ENCODE assay signal across 9 cellular contexts in the genomic region with DNA sequence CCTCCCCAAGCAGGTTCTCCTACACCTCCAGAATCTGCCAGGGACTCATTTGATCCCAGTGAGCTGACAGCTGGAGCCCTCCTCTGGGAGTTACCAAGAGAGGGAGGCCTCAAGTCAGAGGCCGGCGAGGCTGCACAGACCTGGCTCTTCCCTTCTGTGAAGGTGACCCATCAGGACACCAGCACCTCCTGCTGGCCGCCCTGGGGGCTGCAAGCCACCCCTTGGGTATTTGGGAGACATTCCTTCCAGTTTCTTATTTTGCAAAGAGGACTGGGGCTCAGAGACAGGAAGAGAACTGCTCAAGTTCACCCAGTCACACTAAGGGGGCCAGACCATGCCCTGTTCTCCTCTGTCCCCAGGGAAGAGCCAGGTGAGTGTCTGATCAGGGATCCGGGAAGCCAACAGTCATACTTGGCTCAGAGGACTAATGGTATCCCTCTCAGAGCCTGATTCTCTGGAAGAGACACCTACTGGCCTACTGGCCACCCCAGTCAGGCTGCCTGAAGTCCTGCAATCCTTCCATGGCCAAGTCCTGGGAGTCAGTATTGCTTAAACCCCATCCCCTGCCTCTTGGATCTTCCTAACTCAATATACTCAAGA. TPM values are rescaled to one million over a fixed set of nuclear protein-coding genes. Genes with fewer than 3 reads are reported as not detected.
A peak's percentile ranks its signal among the peaks of the same experiment; 100 is the strongest.
DNase-seq lines count a peak whose midpoint lies in the region; ATAC-seq and TF ChIP-seq lines count a peak whose summit lies in the region.
"Had no signal": no experiment of that assay in that cellular context is flagged by ENCODE, and none has a peak within 500 bp of the region (broad histone marks: within the 10 kb centered on the region; RNA-seq: fewer than 3 reads in every experiment).

No MANE protein-coding gene starts in this region.

- no peaks in the 10 kb centered on the region for H3K36me3 ChIP-seq in GM06990 (ENCODE audit: control insufficient read depth, insufficient read depth, low read length)

- no peak overlapping the region for H3K4me3 Mint-ChIP-seq in central memory CD8-positive, alpha-beta T cell
- H3K4me3 Mint-ChIP-seq in neural crest cell, result no peak overlapping the region
- H3K4me3 Mint-ChIP-seq in T-helper 2 cell treated with Interferon-gamma antibody and Interleukin-4, amounts not matched to agents 5 μg/mL and 100 μg/mL, for 36 hours, result no peak overlapping the region

- peak overlapping the region; percentile 20 for H3K27ac Mint-ChIP-seq in central memory CD8-positive, alpha-beta T cell (ENCODE audit: low read depth)
- H3K27ac Mint-ChIP-seq in neural crest cell (ENCODE audit: unreplicated experiment), result no peak overlapping the region
- no peak overlapping the region for H3K27ac Mint-ChIP-seq in T-helper 2 cell treated with Interferon-gamma antibody and Interleukin-4, amounts not matched to agents 5 μg/mL and 100 μg/mL, for 36 hours

- H3K27me3 ChIP-seq in GM06990 (replicated peaks; ENCODE audit: control insufficient read depth, insufficient read depth, low read length), result no peaks in the 10 kb centered on the region

- TF ChIP-seq CTCF in GM06990 (IDR thresholded peaks at IDR 0.05; ENCODE audit: insufficient read depth, low read length, poor library complexity, severe bottlenecking) (peak; percentile 89), LNCAP (IDR thresholded peaks at IDR 0.05) (peak; percentile 66), neural crest cell (conservative IDR thresholded peaks at IDR 0.05) (peak; percentile 51)

- no peak overlapping the region for H3K4me3 ChIP-seq in GM06990 (replicated peaks; ENCODE audit: low read depth, low read length)

- ATAC-seq in central memory CD8-positive, alpha-beta T cell (replicated peaks; ENCODE audit: extremely low read depth, poor library complexity, severe bottlenecking), result no peak
- no peak for ATAC-seq in HG03378 (IDR thresholded peaks at IDR 0.05; ENCODE audit: unreplicated experiment)
- no peak for ATAC-seq in GM19467 (IDR thresholded peaks at IDR 0.05; ENCODE audit: unreplicated experiment)

- peaks cover 75% of the 10 kb centered on the region for H3K27me3 Mint-ChIP-seq in central memory CD8-positive, alpha-beta T cell
- peaks cover 7% of the 10 kb centered on the region for H3K27me3 Mint-ChIP-seq in neural crest cell (ENCODE audit: low read depth)
- H3K27me3 Mint-ChIP-seq in T-helper 2 cell treated with Interferon-gamma antibody and Interleukin-4, amounts not matched to agents 5 μg/mL and 100 μg/mL, for 36 hours (ENCODE audit: low read depth), result peaks cover 18% of the 10 kb centered on the region

- DNase-seq in GM06990 (ENCODE audit: extremely low read depth, insufficient read length) (peak; percentile 35), neural crest cell (ENCODE audit: low read depth, low spot score) (no peak), HuH-7.5 (ENCODE audit: low spot score) (no peak)
- peak in 1 of 2 donors; percentile 23 for DNase-seq in central memory CD8-positive, alpha-beta T cell (ENCODE audit: low spot score in 2 of 2)
- DNase-seq in T-helper 2 cell treated with Interferon-gamma antibody and Interleukin-4, amounts not matched to agents 5 μg/mL and 100 μg/mL, for 36 hours (ENCODE audit: low spot score), result no peak
- DNase-seq: NCI-H526 treated with DMSO at 0.1 percent for 48 hours had no signal

- H3K4me1 Mint-ChIP-seq in central memory CD8-positive, alpha-beta T cell, result peaks cover 7% of the 10 kb centered on the region
- peaks cover 23% of the 10 kb centered on the region for H3K4me1 Mint-ChIP-seq in neural crest cell
- H3K4me1 Mint-ChIP-seq in T-helper 2 cell treated with Interferon-gamma antibody and Interleukin-4, amounts not matched to agents 5 μg/mL and 100 μg/mL, for 36 hours (ENCODE audit: low read depth), result no peaks in the 10 kb centered on the region

- H3K36me3 Mint-ChIP-seq in central memory CD8-positive, alpha-beta T cell (ENCODE audit: insufficient read depth), result peaks cover 2% of the 10 kb centered on the region
- H3K36me3 Mint-ChIP-seq in neural crest cell (ENCODE audit: low read depth), result no peaks in the 10 kb centered on the region
- H3K36me3 Mint-ChIP-seq in T-helper 2 cell treated with Interferon-gamma antibody and Interleukin-4, amounts not matched to agents 5 μg/mL and 100 μg/mL, for 36 hours (ENCODE audit: low read depth), result no peaks in the 10 kb centered on the region

- H3K9me3 Mint-ChIP-seq in central memory CD8-positive, alpha-beta T cell, result no peaks in the 10 kb centered on the region
- H3K9me3 Mint-ChIP-seq in neural crest cell, result no peaks in the 10 kb centered on the region
- no peaks in the 10 kb centered on the region for H3K9me3 Mint-ChIP-seq in T-helper 2 cell treated with Interferon-gamma antibody and Interleukin-4, amounts not matched to agents 5 μg/mL and 100 μg/mL, for 36 hours

RNA-seq across cellular contexts. Expression of a gene that starts 40.5 kb away (rescaled TPM):
- total RNA-seq in neural crest cell, result 8.9 and 9.1 TPM in 2 replicates

RNA-seq across cellular contexts. Expression of a gene that starts 54.4 kb away (rescaled TPM):
- 1.5 and 1.8 TPM in 2 replicates for total RNA-seq in neural crest cell
